ENCODE assay signal across 18 cellular contexts in the genomic region with DNA sequence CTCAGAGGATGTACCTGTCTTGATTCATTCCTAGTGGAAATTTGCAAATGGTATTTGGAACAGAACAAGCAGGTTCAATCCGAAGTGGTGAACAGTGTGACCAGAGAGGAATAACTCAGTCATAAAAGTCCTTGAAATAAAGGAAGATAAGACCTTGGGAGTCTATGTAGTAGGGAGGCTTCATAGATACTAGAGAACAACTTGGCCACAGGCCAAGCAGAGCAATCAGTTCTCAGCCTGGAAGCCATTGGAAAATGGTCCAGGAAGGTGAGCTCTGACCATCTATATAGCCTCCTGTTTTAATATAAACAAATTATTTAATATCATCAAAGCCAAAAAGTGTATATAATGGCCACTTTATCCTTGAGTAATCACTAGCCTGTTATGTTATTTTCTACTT. TPM values are rescaled to one million over a fixed set of nuclear protein-coding genes. Genes with fewer than 3 reads are reported as not detected.
DNase-seq lines count a peak whose midpoint lies in the region; ATAC-seq, FAIRE-seq and TF ChIP-seq lines count a peak whose summit lies in the region.
"Had no signal": no experiment of that assay in that cellular context is flagged by ENCODE, and none has a peak within 500 bp of the region (broad histone marks: within the 10 kb centered on the region; RNA-seq: fewer than 3 reads in every experiment).

No MANE protein-coding gene starts in this region.

- CTCF ChIA-PET in K562 (lab: Yijun Ruan, JAX; ENCODE audit: low intra/inter-chr PET ratio): no interaction called here

- no peak for TF ChIP-seq EP300 in K562 (IDR thresholded peaks at IDR 0.05; ENCODE audit: low read length)

- H3K79me2 ChIP-seq in K562 (ENCODE audit: control insufficient read depth, insufficient read depth, low read length): no peaks in the 10 kb centered on the region

- WGBS in K562 (ENCODE audit: insufficient coverage, low coverage, missing lambda C conversion rate): 5% methylated on average over 1 of the region's 1 CpG

- H3K36me3 ChIP-seq in CD4-positive, CD25-positive, alpha-beta regulatory T cell (ENCODE audit: control insufficient read depth, insufficient read depth, low read length): peaks cover 4% of the 10 kb centered on the region
- no peaks in the 10 kb centered on the region for H3K36me3 ChIP-seq in K562 (ENCODE audit: control insufficient read depth, insufficient read depth, low read length)
- H3K36me3 ChIP-seq: BLaER1 had no signal

- no peak overlapping the region for H3K9ac ChIP-seq in K562 (ENCODE audit: insufficient read depth in 1 of 2, low read depth in 2 of 2, low read length in 2 of 2)
- H3K9ac ChIP-seq: BLaER1 had no signal

- H3K4me3 Mint-ChIP-seq in CD4-positive, CD25-positive, alpha-beta regulatory T cell: peak overlapping the region in 1 of 4 donors; percentile 6
- H3K4me3 Mint-ChIP-seq: CD14-positive monocyte, GM23338 had no signal

- H3K4me3 ChIP-seq in CD4-positive, CD25-positive, alpha-beta regulatory T cell (ENCODE audit: low read depth, low read length): peak overlapping the region; percentile 2
- H3K4me3 ChIP-seq in K562: no peak overlapping the region
- H3K4me3 ChIP-seq: BLaER1, GM23338 had no signal

- H3K9me3 ChIP-seq in CD4-positive, CD25-positive, alpha-beta regulatory T cell (ENCODE audit: control insufficient read depth in 2 of 2, low read length in 2 of 2): no peaks in the 10 kb centered on the region
- no peaks in the 10 kb centered on the region for H3K9me3 ChIP-seq in K562 (replicated peaks; ENCODE audit: control insufficient read depth, insufficient read depth, low read depth, low read length)
- H3K9me3 ChIP-seq: BLaER1 had no signal

- TF ChIP-seq RAD21 in K562 (CRISPR knock-in tag; conservative IDR thresholded peaks at IDR 0.05 in 1 of 2, IDR thresholded peaks at IDR 0.05 in 1 of 2): no peak

- H4K20me1 ChIP-seq in K562 (replicated peaks; ENCODE audit: control insufficient read depth, insufficient read depth, low read length): no peaks in the 10 kb centered on the region
- H4K20me1 ChIP-seq: BLaER1 had no signal

- H3K27me3 Mint-ChIP-seq in CD4-positive, CD25-positive, alpha-beta regulatory T cell: peaks cover 5% of the 10 kb centered on the region

- no peak overlapping the region for H3K27ac Mint-ChIP-seq in CD4-positive, CD25-positive, alpha-beta regulatory T cell
- H3K27ac Mint-ChIP-seq: CD14-positive monocyte, GM23338 had no signal

- H3K27me3 ChIP-seq in CD4-positive, CD25-positive, alpha-beta regulatory T cell (ENCODE audit: control insufficient read depth, insufficient read depth, low read length): no peaks in the 10 kb centered on the region
- H3K27me3 ChIP-seq in K562 (ENCODE audit: control insufficient read depth in 2 of 2, insufficient read depth in 2 of 2, low read length in 2 of 2): no peaks in the 10 kb centered on the region
- H3K27me3 ChIP-seq: BLaER1 had no signal

- peak overlapping the region; percentile 25 for H3K27ac ChIP-seq in CD4-positive, CD25-positive, alpha-beta regulatory T cell (ENCODE audit: insufficient read depth, low read length, poor library complexity, severe bottlenecking)
- no peak overlapping the region for H3K27ac ChIP-seq in K562 (ENCODE audit: extremely low read depth, low read depth, low read length)
- H3K27ac ChIP-seq: BLaER1, HL-60 had no signal

- peaks cover 33 to 70% (median 54%) of the 10 kb centered on the region in 4 donors for H3K4me1 Mint-ChIP-seq in CD4-positive, CD25-positive, alpha-beta regulatory T cell

- BruUV-seq in K562 (replicated peaks; lab: Mats Ljungman, UMichigan): no TSS peak

- H3K36me3 Mint-ChIP-seq in CD4-positive, CD25-positive, alpha-beta regulatory T cell: peaks cover 33% of the 10 kb centered on the region
- H3K36me3 Mint-ChIP-seq: CD14-positive monocyte had no signal

- in situ Hi-C loops in K562 (cut with MboI): no loop called here

- no peak overlapping the region for H2AFZ ChIP-seq in K562 (ENCODE audit: low read depth, low read length)
- H2AFZ ChIP-seq: GM23338 had no signal

- no peak for ATAC-seq in CD4-positive, CD25-positive, alpha-beta regulatory T cell (ENCODE audit: low read depth in 2 of 2)
- ATAC-seq in K562 (no peak), GM21423 (IDR thresholded peaks at IDR 0.05; ENCODE audit: unreplicated experiment) (no peak)
- ATAC-seq: CD8-positive, alpha-beta T cell had no signal

- TF ChIP-seq POLR2A in K562 (conservative IDR thresholded peaks at IDR 0.05): no peak

- H3K4me1 ChIP-seq in CD4-positive, CD25-positive, alpha-beta regulatory T cell (ENCODE audit: control insufficient read depth, insufficient read depth, low read length, poor library complexity, severe bottlenecking): peaks cover 55% of the 10 kb centered on the region
- peaks cover 0 to 13% of the 10 kb centered on the region in 2 experiments; a peak in 2 of 5 replicates for H3K4me1 ChIP-seq in K562 (replicated peaks in 1 of 2; ENCODE audit: control insufficient read depth in 2 of 2, insufficient read depth in 2 of 2, low read length in 2 of 2)

- H3K4me2 ChIP-seq in K562 (ENCODE audit: insufficient read depth, low read length): no peak overlapping the region
- H3K4me2 ChIP-seq: BLaER1, GM23338 had no signal

- no peak for TF ChIP-seq CTCF in K562 (IDR thresholded peaks at IDR 0.05 in 2 of 3, conservative IDR thresholded peaks at IDR 0.05 in 1 of 3; ENCODE audit: insufficient read depth in 2 of 3, low read depth in 1 of 3, low read length in 3 of 3)

- peak; percentile 59 for FAIRE-seq in K562 (lab: Jason Lieb, UNC)
- FAIRE-seq: G401.6, H54 had no signal

- POLR2A ChIA-PET in K562 (lab: Yijun Ruan, JAX): interaction anchor here (0.6 kb wide), 1 partner anchor 81 kb away, joined by 3 read pairs; no protein-coding TSS in a partner anchor

- peaks cover 0 to 1% (median 0%) of the 10 kb centered on the region in 7 donors for H3K9me3 Mint-ChIP-seq in CD4-positive, CD25-positive, alpha-beta regulatory T cell
- H3K9me3 Mint-ChIP-seq: CD8-positive, alpha-beta T cell; GM23338 had no signal

- H3K9me1 ChIP-seq in K562 (ENCODE audit: control insufficient read depth, insufficient read depth, low read length): no peaks in the 10 kb centered on the region

- DNase-seq in NCI-H146 (lab: John Stamatoyannopoulos, UW) (peak; percentile 3), NCI-H146 treated with DMSO at 0.1 percent for 48 hours (lab: John Stamatoyannopoulos, UW; ENCODE audit: unreplicated experiment) (no peak), NCI-H748 (lab: John Stamatoyannopoulos, UW; ENCODE audit: unreplicated experiment) (peak; percentile 4), NCI-H748 treated with DMSO at 0.1 percent for 48 hours (lab: John Stamatoyannopoulos, UW) (no peak), K562 (ENCODE audit: extremely low read depth in 1 of 4, low spot score in 3 of 4) (peak in 2 of 4 experiments; percentile 18 to 55)
- no peak for DNase-seq in CD4-positive, CD25-positive, alpha-beta regulatory T cell
- DNase-seq: 8988T; Calu3; CD8-positive, alpha-beta T cell; HCEC 1CT had no signal

- intact Hi-C loops in K562 (cut with micrococcal nuclease): loop anchor here (10.0 kb wide), 2 partner anchors 322 to 362 kb away; partner anchors contain the start of gene SLC10A4

TF ChIP-seq in K562, 482 proteins besides CTCF, POLR2A, EP300 and RAD21 (continues in another document):
- TF ChIP-seq, protein P1, sequence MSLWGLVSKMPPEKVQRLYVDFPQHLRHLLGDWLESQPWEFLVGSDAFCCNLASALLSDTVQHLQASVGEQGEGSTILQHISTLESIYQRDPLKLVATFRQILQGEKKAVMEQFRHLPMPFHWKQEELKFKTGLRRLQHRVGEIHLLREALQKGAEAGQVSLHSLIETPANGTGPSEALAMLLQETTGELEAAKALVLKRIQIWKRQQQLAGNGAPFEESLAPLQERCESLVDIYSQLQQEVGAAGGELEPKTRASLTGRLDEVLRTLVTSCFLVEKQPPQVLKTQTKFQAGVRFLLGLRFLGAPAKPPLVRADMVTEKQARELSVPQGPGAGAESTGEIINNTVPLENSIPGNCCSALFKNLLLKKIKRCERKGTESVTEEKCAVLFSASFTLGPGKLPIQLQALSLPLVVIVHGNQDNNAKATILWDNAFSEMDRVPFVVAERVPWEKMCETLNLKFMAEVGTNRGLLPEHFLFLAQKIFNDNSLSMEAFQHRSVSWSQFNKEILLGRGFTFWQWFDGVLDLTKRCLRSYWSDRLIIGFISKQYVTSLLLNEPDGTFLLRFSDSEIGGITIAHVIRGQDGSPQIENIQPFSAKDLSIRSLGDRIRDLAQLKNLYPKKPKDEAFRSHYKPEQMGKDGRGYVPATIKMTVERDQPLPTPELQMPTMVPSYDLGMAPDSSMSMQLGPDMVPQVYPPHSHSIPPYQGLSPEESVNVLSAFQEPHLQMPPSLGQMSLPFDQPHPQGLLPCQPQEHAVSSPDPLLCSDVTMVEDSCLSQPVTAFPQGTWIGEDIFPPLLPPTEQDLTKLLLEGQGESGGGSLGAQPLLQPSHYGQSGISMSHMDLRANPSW (CRISPR knock-in tag; IDR thresholded peaks at IDR 0.05): no peak
- TF ChIP-seq SAFB (IDR thresholded peaks at IDR 0.05; ENCODE audit: borderline replicate concordance, low read depth, low read length) (no peak), NFIX (CRISPR knock-in tag; IDR thresholded peaks at IDR 0.05; ENCODE audit: low read depth) (0 out of 2 replicates have a peak, but pooled peaks have one; percentile 24), MEF2A (IDR thresholded peaks at IDR 0.05; ENCODE audit: control insufficient read depth, low read depth, low read length) (no peak), RB1 (IDR thresholded peaks at IDR 0.05; ENCODE audit: low read depth) (no peak), ILK (tag; IDR thresholded peaks at IDR 0.05; ENCODE audit: borderline replicate concordance, low read depth) (no peak)

RNA-seq across cellular contexts. Expression of gene TXK, which starts 11.3 kb away (rescaled TPM):
- total RNA-seq in CD4-positive, CD25-positive, alpha-beta regulatory T cell: 58.0 TPM
- 10 to 100 TPM; 38.3 to 77.2 (median 62.7) TPM for polyA plus RNA-seq in CD4-positive, CD25-positive, alpha-beta regulatory T cell
- 1.1 TPM in 2 replicates for total RNA-seq in K562 (2011; cell fraction: chromatin; rRNA removed; ENCODE audit: low replicate concordance)
- total RNA-seq in K562 (2011; cell fraction: nucleolus; rRNA removed): 0.17 TPM in 1 of 2 replicates, not detected in the other
- 0.95 and 1.5 TPM in 2 replicates for total RNA-seq in K562 (2011; cell fraction: nucleoplasm; rRNA removed)
- total RNA-seq in K562 (2014; rRNA removed): 0.61 TPM in 1 of 2 replicates, not detected in the other
- 0.36 and 0.64 TPM in 2 replicates for total RNA-seq in K562 (2014; rRNA removed; fragmentation: Illumina TruSeq; extraction: Trizol)
- total RNA-seq in K562 (2015; rRNA removed; fragmentation: Illumina TruSeq; extraction: Trizol): 1.1 TPM in 2 replicates
- total RNA-seq in K562 (2021): 0.40 and 0.67 TPM in 2 replicates
- 0.25 and 0.60 TPM in 2 replicates for polyA plus RNA-seq in K562 (2011; rRNA removed)
- polyA plus RNA-seq in K562 (2011; cell fraction: cytosol; rRNA removed): 0.04 and 0.31 TPM in 2 replicates
- 0.90 and 2.1 TPM in 2 replicates for polyA plus RNA-seq in K562 (2011; cell fraction: nucleus; rRNA removed)
- 0.51 and 1.6 TPM in 2 replicates for polyA plus RNA-seq in K562 (2012)
- polyA plus RNA-seq in K562 (2014; fragmentation: Illumina TruSeq; extraction: Trizol): 0.66 and 0.91 TPM in 2 replicates
- under 1 TPM; 0.24 to 0.51 TPM for polyA plus RNA-seq in K562 (2014; fragmentation: Nextera tagmentation; extraction: Ambion mirVana)
- polyA plus RNA-seq in K562 (2014; rRNA removed): 0.16 and 0.77 TPM in 2 replicates
- 0.28 and 1.1 TPM in 2 replicates for polyA minus RNA-seq in K562 (2011; rRNA and poly(A)+ RNA removed)
- 1.7 TPM in 1 of 2 replicates, not detected in the other for polyA minus RNA-seq in K562 (2011; cell fraction: cytosol; rRNA and poly(A)+ RNA removed)
- 0.27 and 1.2 TPM in 2 replicates for polyA minus RNA-seq in K562 (2011; cell fraction: nucleus; rRNA and poly(A)+ RNA removed)
- polyA plus RNA-seq: AG04450 had no signal

Comparison
In these comparisons a context has a peak if more than half of its experiments do, and no peak if none do; other contexts are left out.
1. DNase-seq: peak in NCI-H146 (single experiment) and NCI-H748 (single experiment); none in NCI-H146 treated with DMSO at 0.1 percent for 48 hours (single experiment), NCI-H748 treated with DMSO at 0.1 percent for 48 hours (single experiment) and CD4-positive, CD25-positive, alpha-beta regulatory T cell (0 of 3).
2. RNA of gene TXK, which starts 11.3 kb away (total RNA-seq): 58.0 TPM in CD4-positive, CD25-positive, alpha-beta regulatory T cell (single experiment); 0.17 to 1.5 TPM in K562; every median in the first group is over 10 times any median in the second.